In genomic region chr5:56569051-56569450, GRCh38 we compare ENCODE assay signal across 33 cellular contexts.
DNase-seq lines count a peak whose midpoint lies in the region; FAIRE-seq and TF ChIP-seq lines count a peak whose summit lies in the region.
"Had no signal": no experiment of that assay in that cellular context is flagged by ENCODE, and none has a peak within 500 bp of the region (broad histone marks: within the 10 kb centered on the region; RNA-seq: fewer than 3 reads in every experiment).

No MANE protein-coding gene starts in this region.

- no peaks in the 10 kb centered on the region for H4K20me1 ChIP-seq in astrocyte (ENCODE audit: insufficient read depth, low read length)

- TF ChIP-seq CTCF in A673 (conservative IDR thresholded peaks at IDR 0.05; ENCODE audit: low read depth, low read length) (no peak), astrocyte (IDR thresholded peaks at IDR 0.05; ENCODE audit: insufficient read depth, low read depth, low read length) (no peak), testis (IDR thresholded peaks at IDR 0.05) (no peak)

- H3K9ac ChIP-seq in astrocyte (ENCODE audit: low read length) = no peak overlapping the region

- FAIRE-seq in astrocyte (lab: Jason Lieb, UNC) = peak; percentile 17
- FAIRE-seq: frontal cortex, GM12892 had no signal

- no peaks in the 10 kb centered on the region for H3K79me2 ChIP-seq in astrocyte (ENCODE audit: insufficient read depth, low read length)

- H3K4me1 Mint-ChIP-seq in astrocyte (ENCODE audit: low read depth, unreplicated experiment) = peaks cover 6% of the 10 kb centered on the region
- no peaks in the 10 kb centered on the region for H3K4me1 Mint-ChIP-seq in activated naive CD8-positive, alpha-beta T cell treated with anti-CD3 and anti-CD28 coated beads for 36 hours
- H3K4me1 Mint-ChIP-seq: stimulated activated effector memory CD8-positive, alpha-beta T cell treated with anti-CD3 and anti-CD28 coated beads, Interleukin-12 subunit alpha, Interleukin-12 subunit beta, amount 100 ng/mL, for 72 hours had no signal

- CTCF ChIA-PET in A673 (lab: Charles Lee) = no interaction called here

- H3K9me3 ChIP-seq in A673 (ENCODE audit: low read depth, low read length, poor library complexity, severe bottlenecking) (no peaks in the 10 kb centered on the region), astrocyte (ENCODE audit: insufficient read depth, low read depth, low read length) (peaks cover 2% of the 10 kb centered on the region), testis (no peaks in the 10 kb centered on the region)
- H3K9me3 ChIP-seq: BE2C, lower lobe of right lung, mucosa of descending colon, psoas muscle, transverse colon had no signal

- H3K4me3 Mint-ChIP-seq in astrocyte (ENCODE audit: unreplicated experiment) = no peak overlapping the region
- no peak overlapping the region for H3K4me3 Mint-ChIP-seq in activated naive CD8-positive, alpha-beta T cell treated with anti-CD3 and anti-CD28 coated beads for 36 hours
- H3K4me3 Mint-ChIP-seq: activated CD8-positive, alpha-beta T cell treated with anti-CD3 and anti-CD28 coated beads for 36 hours; dendritic cell treated with granulocyte-macrophage colony-stimulating factor and Interleukin-4, amounts not matched to agents 40 ng/mL and 50 ng/mL, for 4 days; natural killer cell treated with Interleukin-12 subunit alpha and Interleukin-12 subunit beta and Interleukin-15 and Interleukin-18, amount 100 ng/mL, for 72 hours; stimulated activated effector memory CD8-positive, alpha-beta T cell treated with anti-CD3 and anti-CD28 coated beads, Interleukin-12 subunit alpha, Interleukin-12 subunit beta, amount 100 ng/mL, for 72 hours had no signal

- BruUV-seq in A673 (replicated peaks; lab: Mats Ljungman, UMichigan) = no TSS peak

- H3K27me3 ChIP-seq in A673 (replicated peaks; ENCODE audit: insufficient read depth, low read depth, low read length, poor library complexity) (no peaks in the 10 kb centered on the region), astrocyte (ENCODE audit: insufficient read depth, low read length) (peaks cover 13% of the 10 kb centered on the region), testis (no peaks in the 10 kb centered on the region)
- H3K27me3 ChIP-seq: BE2C, esophagus muscularis mucosa, heart right ventricle, transverse colon had no signal

- H3K36me3 ChIP-seq in A673 (ENCODE audit: insufficient read depth, low read length, poor library complexity, severe bottlenecking) (no peaks in the 10 kb centered on the region), astrocyte (ENCODE audit: insufficient read depth, low read length) (no peaks in the 10 kb centered on the region), testis (ENCODE audit: low read depth, missing control alignments) (no peaks in the 10 kb centered on the region)
- H3K36me3 ChIP-seq: BE2C, esophagus muscularis mucosa, heart right ventricle, lower lobe of right lung, transverse colon had no signal

- DNase-seq in A673 (ENCODE audit: low spot score) (peak; percentile 29), HS-27A (ENCODE audit: low read depth) (peak; percentile 41), astrocyte (ENCODE audit: low read depth) (no peak), iris pigment epithelial cell (ENCODE audit: low read depth) (peak; percentile 29), testis (no peak), COLO668 (lab: John Stamatoyannopoulos, UW; ENCODE audit: unreplicated experiment) (no peak), NCI-H345 treated with DMSO at 0.1 percent for 48 hours (lab: John Stamatoyannopoulos, UW; ENCODE audit: unreplicated experiment) (no peak)
- no peak for DNase-seq in activated naive CD8-positive, alpha-beta T cell treated with anti-CD3 and anti-CD28 coated beads for 36 hours
- DNase-seq: ACHN; activated CD4-positive, CD25-positive, alpha-beta regulatory T cell treated with anti-CD3 and anti-CD28 coated beads, Interleukin-2, amount 50 U/mL, for 72 hours; activated CD8-positive, alpha-beta memory T cell treated with anti-CD3 and anti-CD28 coated beads, Interleukin-2, amount 50 U/mL, for 48 hours; activated CD8-positive, alpha-beta T cell treated with anti-CD3 and anti-CD28 coated beads for 36 hours; activated naive CD4-positive, alpha-beta T cell treated with anti-CD3 and anti-CD28 coated beads, Interleukin-2, amount 50 U/mL, for 16 hours; anterior cingulate cortex; BE2C; caudate nucleus; DMS153; heart right ventricle; lower lobe of right lung; mucosa of descending colon; NCI-H1436 treated with DMSO at 0.1 percent for 48 hours; NCI-H82; occipital lobe; psoas muscle; T-helper 2 cell; transverse colon had no signal

- 59 to 72% methylated on average over 2 of the region's 2 CpGs for WGBS in testis, 2 donors

- H3K27me3 Mint-ChIP-seq in astrocyte (ENCODE audit: low read depth, unreplicated experiment) = peaks cover 21% of the 10 kb centered on the region
- no peaks in the 10 kb centered on the region for H3K27me3 Mint-ChIP-seq in activated naive CD8-positive, alpha-beta T cell treated with anti-CD3 and anti-CD28 coated beads for 36 hours
- H3K27me3 Mint-ChIP-seq: activated CD8-positive, alpha-beta T cell treated with anti-CD3 and anti-CD28 coated beads for 36 hours; dendritic cell treated with granulocyte-macrophage colony-stimulating factor and Interleukin-4, amounts not matched to agents 40 ng/mL and 50 ng/mL, for 4 days had no signal

- H3K4me1 ChIP-seq in A673 (ENCODE audit: insufficient read depth, low read length, poor library complexity, severe bottlenecking) (no peaks in the 10 kb centered on the region), astrocyte (ENCODE audit: insufficient read depth, low read length) (no peaks in the 10 kb centered on the region), testis (no peaks in the 10 kb centered on the region)
- H3K4me1 ChIP-seq: psoas muscle had no signal

- no peak overlapping the region for H3K4me3 ChIP-seq in A673 (ENCODE audit: low read depth, low read length, poor library complexity, severe bottlenecking)
- no peak overlapping the region for H3K4me3 ChIP-seq in astrocyte (ENCODE audit: insufficient read depth, low read depth, low read length)
- no peak overlapping the region for H3K4me3 ChIP-seq in testis
- H3K4me3 ChIP-seq: esophagus muscularis mucosa, heart right ventricle, lower lobe of right lung, mucosa of descending colon, psoas muscle, transverse colon had no signal

- intact Hi-C loops in A673 (cut with micrococcal nuclease; ENCODE audit: unreplicated experiment) (no loop called here), testis (cut with DNase I; ENCODE audit: low total_unique reads) (no loop called here)

- no peak overlapping the region for H2AFZ ChIP-seq in astrocyte (ENCODE audit: low read depth, low read length)

- no peaks in the 10 kb centered on the region for H3K36me3 Mint-ChIP-seq in astrocyte (ENCODE audit: low read depth, unreplicated experiment)
- no peaks in the 10 kb centered on the region for H3K36me3 Mint-ChIP-seq in activated naive CD8-positive, alpha-beta T cell treated with anti-CD3 and anti-CD28 coated beads for 36 hours
- H3K36me3 Mint-ChIP-seq: natural killer cell treated with Interleukin-12 subunit alpha and Interleukin-12 subunit beta and Interleukin-15 and Interleukin-18, amount 100 ng/mL, for 72 hours; stimulated activated effector memory CD8-positive, alpha-beta T cell treated with anti-CD3 and anti-CD28 coated beads, Interleukin-12 subunit alpha, Interleukin-12 subunit beta, amount 100 ng/mL, for 72 hours had no signal

- TF ChIP-seq POLR2A in testis (IDR thresholded peaks at IDR 0.05) = no peak

- POLR2A ChIA-PET in A673 (lab: Charles Lee; ENCODE audit: low non-redundant PET) = no interaction called here

- H3K9me3 Mint-ChIP-seq in astrocyte (ENCODE audit: unreplicated experiment) = no peaks in the 10 kb centered on the region
- no peaks in the 10 kb centered on the region for H3K9me3 Mint-ChIP-seq in activated naive CD8-positive, alpha-beta T cell treated with anti-CD3 and anti-CD28 coated beads for 36 hours
- H3K9me3 Mint-ChIP-seq: activated CD8-positive, alpha-beta T cell treated with anti-CD3 and anti-CD28 coated beads for 36 hours; dendritic cell treated with granulocyte-macrophage colony-stimulating factor and Interleukin-4, amounts not matched to agents 40 ng/mL and 50 ng/mL, for 4 days; stimulated activated effector memory CD8-positive, alpha-beta T cell treated with anti-CD3 and anti-CD28 coated beads, Interleukin-12 subunit alpha, Interleukin-12 subunit beta, amount 100 ng/mL, for 72 hours had no signal

- H3K4me2 ChIP-seq in astrocyte (ENCODE audit: low read length) = no peak overlapping the region

- H3K27ac Mint-ChIP-seq in astrocyte (ENCODE audit: unreplicated experiment) = no peak overlapping the region
- no peak overlapping the region for H3K27ac Mint-ChIP-seq in activated naive CD8-positive, alpha-beta T cell treated with anti-CD3 and anti-CD28 coated beads for 36 hours
- H3K27ac Mint-ChIP-seq: activated CD8-positive, alpha-beta T cell treated with anti-CD3 and anti-CD28 coated beads for 36 hours; natural killer cell treated with Interleukin-12 subunit alpha and Interleukin-12 subunit beta and Interleukin-15 and Interleukin-18, amount 100 ng/mL, for 72 hours; stimulated activated effector memory CD8-positive, alpha-beta T cell treated with anti-CD3 and anti-CD28 coated beads, Interleukin-12 subunit alpha, Interleukin-12 subunit beta, amount 100 ng/mL, for 72 hours had no signal

- H3K27ac ChIP-seq in A673 (ENCODE audit: low read depth, low read length, poor library complexity, severe bottlenecking) (no peak overlapping the region), astrocyte (ENCODE audit: low read depth, low read length) (no peak overlapping the region), testis (no peak overlapping the region)
- H3K27ac ChIP-seq: esophagus muscularis mucosa, lower lobe of right lung, psoas muscle, RWPE1, transverse colon had no signal

Comparison
In these comparisons a context has a peak if more than half of its experiments do, and no peak if none do; other contexts are left out.
1. DNase-seq: peak in A673 (single experiment), HS-27A (single experiment) and iris pigment epithelial cell (single experiment); none in astrocyte (single experiment), testis (single experiment), activated naive CD8-positive, alpha-beta T cell treated with anti-CD3 and anti-CD28 coated beads for 36 hours (single experiment), COLO668 (single experiment) and NCI-H345 treated with DMSO at 0.1 percent for 48 hours (single experiment).